Comparison of ENCODE assay signal across 29 cellular contexts in the genomic region with DNA sequence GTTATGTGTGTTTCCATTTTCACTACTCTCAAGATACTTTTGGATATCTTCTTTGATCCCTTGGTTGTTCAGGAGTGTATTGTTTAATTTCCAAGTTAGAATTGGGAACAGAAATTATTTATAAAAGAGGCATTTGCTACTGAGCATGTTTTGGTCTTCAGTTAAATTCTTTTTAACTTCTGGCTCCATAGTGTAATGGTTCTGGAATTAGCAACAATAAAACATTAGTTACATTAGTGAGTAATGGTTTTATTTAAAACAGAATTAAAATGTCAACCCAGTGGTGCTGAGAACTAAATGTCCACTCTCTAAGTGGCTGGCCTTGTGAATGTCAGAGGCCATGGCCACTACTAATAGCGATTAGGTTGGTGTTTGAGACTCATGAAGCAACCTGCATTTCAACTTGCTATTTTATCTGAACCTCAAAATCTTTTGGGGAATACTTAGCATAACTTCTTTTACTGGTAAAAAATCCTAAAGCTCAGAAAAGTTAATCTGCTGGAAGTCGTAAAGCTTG. TPM values are rescaled to one million over a fixed set of nuclear protein-coding genes. Genes with fewer than 3 reads are reported as not detected.
"Had no signal": no experiment of that assay in that cellular context is flagged by ENCODE, and none has a peak within 500 bp of the region (broad histone marks: within the 10 kb centered on the region; RNA-seq: fewer than 3 reads in every experiment).

No MANE protein-coding gene starts in this region.

- H3K27me3 ChIP-seq: brain microvascular endothelial cell, cardiac muscle cell, SJCRH30 had no signal

- H3K36me3 ChIP-seq: brain microvascular endothelial cell, cardiac muscle cell, SJCRH30 had no signal

- H3K9me3 ChIP-seq: SJCRH30, SK-N-SH had no signal

- H3K4me1 ChIP-seq: SJCRH30 had no signal

- H3K27ac ChIP-seq: brain microvascular endothelial cell, cardiac muscle cell, RWPE1, SJCRH30, VCaP had no signal

- H3K4me3 ChIP-seq: cardiac muscle cell, SJCRH30 had no signal

- DNase-seq: activated CD4-positive, alpha-beta memory T cell treated with anti-CD3 and anti-CD28 coated beads, Interleukin-2, amount 10 ng/mL, durations not matched to agents 7 days and 5 days; activated CD4-positive, alpha-beta T cell treated with anti-CD3 and anti-CD28 coated beads, Interleukin-2, amount 10 ng/mL, durations not matched to agents 7 days and 5 days; activated CD4-positive, CD25-positive, alpha-beta regulatory T cell; activated gamma-delta T cell; activated naive CD4-positive, alpha-beta T cell treated with anti-CD3 and anti-CD28 coated beads for 36 hours; activated T-cell treated with anti-CD3 and anti-CD28 coated beads for 4 hours; activated T-cell treated with anti-CD3 and anti-CD28 coated beads, Interleukin-2, amount 50 U/mL, for 48 hours; brain microvascular endothelial cell; Karpas-422; MM.1S; NCI-H1105; NCI-H1436; NCI-H1694 treated with DMSO at 0.1 percent for 48 hours; NCI-H2029 treated with DMSO at 0.1 percent for 48 hours; NCI-H345; NCI-H510A; NCI-H526 treated with DMSO at 0.1 percent for 48 hours; NK-92 treated with Interleukin-12 subunit alpha and Interleukin-12 subunit beta, amount 100 ng/mL, for 24 hours; OCI-M1; Right ventricle myocardium superior; SJCRH30; SK-N-SH; T-helper 1 cell had no signal

- H3K4me2 ChIP-seq: SK-N-SH had no signal

- H3K9me2 ChIP-seq: SK-N-SH had no signal

- H3K9ac ChIP-seq: SK-N-SH had no signal

RNA-seq across cellular contexts. Expression of a gene that starts 19.5 kb away (rescaled TPM):
- total RNA-seq: activated CD4-positive, alpha-beta memory T cell treated with anti-CD3 and anti-CD28 coated beads, Interleukin-2, amount 10 ng/mL, durations not matched to agents 7 days and 5 days; activated CD4-positive, alpha-beta T cell treated with anti-CD3 and anti-CD28 coated beads, Interleukin-2, amount 10 ng/mL, durations not matched to agents 7 days and 5 days; activated CD8-positive, alpha-beta memory T cell treated with anti-CD3 and anti-CD28 coated beads for 36 hours; activated naive CD4-positive, alpha-beta T cell treated with anti-CD3 and anti-CD28 coated beads for 36 hours; activated T-helper 17 cell treated with anti-CD3 and anti-CD28 coated beads, Interleukin-2, amount 50 U/mL, for 72 hours; T-helper 2 cell treated with Interferon-gamma antibody and Interleukin-4, amounts not matched to agents 100 ng/mL and 5 ng/mL, for 36 hours had no signal
- polyA plus RNA-seq: SK-N-SH had no signal

RNA-seq across cellular contexts. Expression of a gene that starts 57.2 kb away (rescaled TPM):
- total RNA-seq: cardiac muscle cell, SJCRH30 had no signal
- polyA plus RNA-seq: cardiac muscle cell had no signal
